ENCODE assay signal across 8 cellular contexts in the genomic region with DNA sequence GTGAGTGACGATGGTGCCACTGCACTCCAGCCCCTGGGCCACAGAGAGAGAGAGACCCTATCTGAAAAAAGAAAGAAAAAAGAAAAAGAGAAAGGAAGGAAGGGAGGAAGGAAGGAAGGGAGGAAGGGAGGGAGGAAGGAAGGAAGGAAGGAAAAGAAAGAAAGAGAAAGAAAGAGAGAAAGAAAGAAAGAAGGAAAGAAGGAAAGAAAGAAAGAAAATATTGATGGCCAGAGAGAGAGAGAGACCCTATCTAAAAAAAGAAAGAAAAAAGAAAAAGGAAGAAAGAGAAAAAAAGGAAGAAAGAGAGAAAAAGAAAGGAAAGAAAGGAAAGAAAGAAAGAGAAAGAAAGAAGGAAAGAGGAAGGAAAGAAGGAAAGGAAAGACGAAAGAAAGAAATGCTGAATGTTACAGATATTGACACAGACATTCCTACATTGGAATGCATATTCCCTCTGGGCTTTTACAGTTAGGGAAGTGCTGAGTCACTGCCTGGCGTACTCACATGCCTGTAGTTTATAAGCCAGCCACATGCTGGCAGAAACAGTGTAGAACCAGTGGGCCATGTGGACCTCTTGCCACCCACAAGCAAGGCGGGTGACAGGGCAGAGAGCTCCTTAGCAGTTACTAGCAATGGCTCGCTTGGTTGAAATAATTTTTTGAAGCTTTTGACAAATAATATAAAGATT. TPM values are rescaled to one million over a fixed set of nuclear protein-coding genes. Genes with fewer than 3 reads are reported as not detected.
A peak's percentile ranks its signal among the peaks of the same experiment; 100 is the strongest.
DNase-seq lines count a peak whose midpoint lies in the region; ATAC-seq and TF ChIP-seq lines count a peak whose summit lies in the region.

No MANE protein-coding gene starts in this region.

- TF ChIP-seq CTCF in upper lobe of left lung (IDR thresholded peaks at IDR 0.05): peak in 1 of 6 experiments; percentile 19
- no peak for TF ChIP-seq CTCF in natural killer cell (IDR thresholded peaks at IDR 0.05)

- DNase-seq in T-helper 2 cell treated with Interferon-gamma antibody and Interleukin-4, amounts not matched to agents 5 μg/mL and 100 μg/mL, for 36 hours (ENCODE audit: low spot score): no peak
- DNase-seq in T-helper 2 cell (no peak), amniotic stem cell (lab: John Stamatoyannopoulos, UW) (peak; percentile 64), iPS-NIHi11 (ENCODE audit: low spot score) (peak; percentile 64), upper lobe of left lung (peak in 1 of 2 donors; percentile 83), natural killer cell (no peak)
- DNase-seq in NK-92 treated with Interleukin-12 subunit alpha and Interleukin-12 subunit beta, amount 100 ng/mL, for 24 hours (lab: John Stamatoyannopoulos, UW): no peak

- H3K4me3 ChIP-seq in upper lobe of left lung: no peak overlapping the region

- no peaks in the 10 kb centered on the region for H3K36me3 ChIP-seq in upper lobe of left lung

- no peaks in the 10 kb centered on the region for H3K27me3 Mint-ChIP-seq in T-helper 2 cell treated with Interferon-gamma antibody and Interleukin-4, amounts not matched to agents 5 μg/mL and 100 μg/mL, for 36 hours (ENCODE audit: low read depth)
- H3K27me3 Mint-ChIP-seq in natural killer cell (ENCODE audit: low read depth in 2 of 2): peaks cover 5% of the 10 kb centered on the region in 2 donors

- no peak overlapping the region for H3K4me3 Mint-ChIP-seq in T-helper 2 cell treated with Interferon-gamma antibody and Interleukin-4, amounts not matched to agents 5 μg/mL and 100 μg/mL, for 36 hours
- H3K4me3 Mint-ChIP-seq in natural killer cell: no peak overlapping the region

- no peaks in the 10 kb centered on the region for H3K27me3 ChIP-seq in upper lobe of left lung

- H3K9me3 ChIP-seq in upper lobe of left lung: peaks cover 0 to 5% (median 2%) of the 10 kb centered on the region in 4 donors

- peaks cover 10 to 26% (median 14%) of the 10 kb centered on the region in 4 donors for H3K4me1 ChIP-seq in upper lobe of left lung

- H3K27ac Mint-ChIP-seq in T-helper 2 cell treated with Interferon-gamma antibody and Interleukin-4, amounts not matched to agents 5 μg/mL and 100 μg/mL, for 36 hours: peak overlapping the region; percentile 55
- H3K27ac Mint-ChIP-seq in natural killer cell: no peak overlapping the region

- TF ChIP-seq EP300 in upper lobe of left lung (IDR thresholded peaks at IDR 0.05): no peak

- WGBS in upper lobe of left lung, 2 donors: 54 to 59% methylated on average over 5 of the region's 5 CpGs

- H3K4me1 Mint-ChIP-seq in T-helper 2 cell treated with Interferon-gamma antibody and Interleukin-4, amounts not matched to agents 5 μg/mL and 100 μg/mL, for 36 hours (ENCODE audit: low read depth): peaks cover 23% of the 10 kb centered on the region
- peaks cover 11 to 14% of the 10 kb centered on the region in 2 donors for H3K4me1 Mint-ChIP-seq in natural killer cell

- peaks cover 2% of the 10 kb centered on the region for H3K36me3 Mint-ChIP-seq in T-helper 2 cell treated with Interferon-gamma antibody and Interleukin-4, amounts not matched to agents 5 μg/mL and 100 μg/mL, for 36 hours (ENCODE audit: low read depth)
- peaks cover 5% of the 10 kb centered on the region for H3K36me3 Mint-ChIP-seq in natural killer cell

- H3K9me3 Mint-ChIP-seq in T-helper 2 cell treated with Interferon-gamma antibody and Interleukin-4, amounts not matched to agents 5 μg/mL and 100 μg/mL, for 36 hours: peaks cover 28% of the 10 kb centered on the region
- H3K9me3 Mint-ChIP-seq in natural killer cell: no peaks in the 10 kb centered on the region

- H3K27ac ChIP-seq in upper lobe of left lung: peak overlapping the region in 3 of 4 donors; percentile 74 to 83 (median 79)

- intact Hi-C loops in natural killer cell (cut with micrococcal nuclease): no loop called here

- peak; percentile 79 to 80 for ATAC-seq in upper lobe of left lung (ENCODE audit: low FRiP score in 2 of 2)
- no peak for ATAC-seq in natural killer cell
- ATAC-seq in HG02885 (IDR thresholded peaks at IDR 0.05; ENCODE audit: poor library complexity, unreplicated experiment): no peak

- no peak for TF ChIP-seq POLR2A in upper lobe of left lung (IDR thresholded peaks at IDR 0.05)

RNA-seq across cellular contexts. Expression of gene SLC46A3, which starts 34.6 kb away (rescaled TPM):
- total RNA-seq in upper lobe of left lung (10 to 100 TPM in 5 of 6 donors, 1 to 10 TPM in 1; 5.8 to 25.0 (median 14.6) TPM), natural killer cell (10 to 100 TPM in 2 of 3 donors, 1 to 10 TPM in 1; 9.7 to 16.2 (median 11.9) TPM)

Comparison
In these comparisons a context has a peak if more than half of its experiments do, and no peak if none do; other contexts are left out.
1. DNase-seq: peak in amniotic stem cell (single experiment) and iPS-NIHi11 (single experiment); none in T-helper 2 cell treated with Interferon-gamma antibody and Interleukin-4, amounts not matched to agents 5 μg/mL and 100 μg/mL, for 36 hours (single experiment), T-helper 2 cell (0 of 5), NK-92 treated with Interleukin-12 subunit alpha and Interleukin-12 subunit beta, amount 100 ng/mL, for 24 hours (single experiment) and natural killer cell (single experiment).
2. ATAC-seq: peak in upper lobe of left lung (2 of 2); none in natural killer cell (0 of 3) and HG02885 (single experiment).